ENCODE assay signal across 8 cellular contexts in genomic region chr5:143002459-143003327, GRCh38.
DNase-seq lines count a peak whose midpoint lies in the region; ATAC-seq and TF ChIP-seq lines count a peak whose summit lies in the region.

No MANE protein-coding gene starts in this region.

- H3K4me3 ChIP-seq in SJSA1, result no peak overlapping the region
- H3K4me3 ChIP-seq in ascending aorta, result peak overlapping the region in 1 of 2 donors; percentile 10
- no peak overlapping the region for H3K4me3 ChIP-seq in lower leg skin (ENCODE audit: low read depth, poor library complexity, severe bottlenecking)

- H3K27me3 ChIP-seq in SJSA1 (replicated peaks), result no peaks in the 10 kb centered on the region
- H3K27me3 ChIP-seq in ascending aorta, result no peaks in the 10 kb centered on the region

- H3K36me3 ChIP-seq in SJSA1, result peaks cover 4% of the 10 kb centered on the region; the same call in 1 of the 2 replicates
- no peaks in the 10 kb centered on the region for H3K36me3 ChIP-seq in ascending aorta

- H3K9me3 ChIP-seq in SJSA1 (replicated peaks) (no peaks in the 10 kb centered on the region), ascending aorta (no peaks in the 10 kb centered on the region)

- ATAC-seq in GM19455 (IDR thresholded peaks at IDR 0.05; ENCODE audit: unreplicated experiment) (peak; percentile 69), HG03520 (IDR thresholded peaks at IDR 0.05; ENCODE audit: unreplicated experiment) (peak; percentile 78)

- H3K27ac ChIP-seq in SJSA1, result peak overlapping the region; percentile 75
- peak overlapping the region; percentile 36 to 44 for H3K27ac ChIP-seq in ascending aorta

- H3K4me1 ChIP-seq in SJSA1 (replicated peaks), result peaks cover 22% of the 10 kb centered on the region
- H3K4me1 ChIP-seq in ascending aorta, result peaks cover 10 to 26% of the 10 kb centered on the region in 2 donors

- 35 to 37% methylated on average over 7 of the region's 7 CpGs for WGBS in lower leg skin, 2 donors

- TF ChIP-seq CTCF in ascending aorta (IDR thresholded peaks at IDR 0.05) (peak in 2 of 3 experiments; percentile 23 to 46), lower leg skin (IDR thresholded peaks at IDR 0.05) (no peak)

- no peak for TF ChIP-seq POLR2A in lower leg skin (IDR thresholded peaks at IDR 0.05)

- intact Hi-C loops in ascending aorta (cut with DNase I), result loop anchor here (5.0 kb wide), 1 partner anchor 400 kb away; the partner anchor contains the start of gene NR3C1
- intact Hi-C loops in lower leg skin (cut with DNase I; ENCODE audit: low total_unique reads), result loop anchor here (5.0 kb wide), 1 partner anchor 825 kb away; no protein-coding TSS in a partner anchor

- DNase-seq in Daoy (ENCODE audit: low read depth) (peak; percentile 66), SJSA1 (ENCODE audit: low read depth in 1 of 2, low spot score in 2 of 2) (peak in 1 of 2 experiments; percentile 67), ascending aorta (ENCODE audit: low spot score in 2 of 2) (no peak), inferior parietal cortex (ENCODE audit: extremely low spot score) (peak; percentile 52), lower leg skin (ENCODE audit: low spot score in 2 of 2) (no peak)
- DNase-seq in stimulated activated CD4-positive, alpha-beta T cell treated with anti-CD3 and anti-CD28 coated beads, Interleukin-2, amount 100 ng/mL, for 4 hours (ENCODE audit: low read depth), result peak; percentile 39

Comparison
In these comparisons a context has a peak if more than half of its experiments do, and no peak if none do; other contexts are left out.
1. DNase-seq: peak in Daoy (single experiment), inferior parietal cortex (single experiment) and stimulated activated CD4-positive, alpha-beta T cell treated with anti-CD3 and anti-CD28 coated beads, Interleukin-2, amount 100 ng/mL, for 4 hours (single experiment); none in ascending aorta (0 of 2) and lower leg skin (0 of 2).
2. CTCF ChIP-seq: peak in ascending aorta (2 of 3); none in lower leg skin (0 of 3).